In the genomic region with DNA sequence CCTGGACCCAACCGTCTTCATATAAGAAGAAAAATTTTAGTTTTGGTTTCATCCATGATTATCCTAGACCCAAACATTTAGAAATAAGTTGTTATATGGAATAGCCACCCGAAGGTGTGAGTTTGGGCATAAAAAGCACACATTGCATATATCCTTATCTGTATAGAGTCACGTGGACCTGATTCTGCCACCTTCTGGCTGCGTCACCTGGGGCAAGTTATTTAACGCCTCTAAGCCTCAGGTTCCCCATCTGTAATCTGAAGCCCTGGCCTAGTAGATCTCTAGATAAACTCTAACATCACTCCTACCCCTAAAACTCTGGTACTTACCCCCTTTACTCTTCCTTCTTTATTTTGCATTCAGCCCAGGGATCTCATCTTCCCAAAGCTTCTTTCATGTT, we compare ENCODE assay signal across 22 cellular contexts. TPM values are rescaled to one million over a fixed set of nuclear protein-coding genes. Genes with fewer than 3 reads are reported as not detected.
DNase-seq lines count a peak whose midpoint lies in the region; TF ChIP-seq lines count a peak whose summit lies in the region.
"Had no signal": no experiment of that assay in that cellular context is flagged by ENCODE, and none has a peak within 500 bp of the region (broad histone marks: within the 10 kb centered on the region; RNA-seq: fewer than 3 reads in every experiment).

No MANE protein-coding gene starts in this region.

- peak; percentile 38; the same call in 1 of the 2 replicates for TF ChIP-seq CTCF in LNCAP (IDR thresholded peaks at IDR 0.05)
- TF ChIP-seq CTCF in colonic mucosa (IDR thresholded peaks at IDR 0.05) = no peak
- no peak for TF ChIP-seq CTCF in WERI-Rb-1 (IDR thresholded peaks at IDR 0.05; ENCODE audit: low read depth, low read length)

- peak; percentile 14 for DNase-seq in stimulated activated CD4-positive, alpha-beta T cell treated with anti-CD3 and anti-CD28 coated beads, Interleukin-15, amount 100 ng/mL, for 24 hours
- DNase-seq in stimulated activated CD4-positive, alpha-beta T cell treated with anti-CD3 and anti-CD28 coated beads, Interleukin-4, amount 100 ng/mL, for 1 hour = no peak
- peak; percentile 34 for DNase-seq in colonic mucosa
- DNase-seq in NCI-H1417 treated with DMSO at 0.1 percent for 48 hours (lab: John Stamatoyannopoulos, UW) = no peak
- no peak for DNase-seq in WERI-Rb-1
- DNase-seq in NCI-H1048 (lab: John Stamatoyannopoulos, UW) = no peak
- DNase-seq in activated CD8-positive, alpha-beta memory T cell treated with anti-CD3 and anti-CD28 coated beads, Interleukin-2, amount 50 U/mL, for 48 hours = no peak
- DNase-seq: activated CD4-positive, CD25-positive, alpha-beta regulatory T cell treated with anti-CD3 and anti-CD28 coated beads, Interleukin-2, amount 50 U/mL, for 72 hours; activated naive CD4-positive, alpha-beta T cell treated with Interleukin-2 at 50 U/mL for 16 hours; AML-193; body of pancreas; dermis blood vessel endothelial cell; erythroblast; GM23248; immature natural killer cell; IMR-90; naive thymus-derived CD4-positive, alpha-beta T cell; NCI-H1092; NCI-H2171 treated with DMSO at 0.1 percent for 48 hours; SJCRH30 had no signal

- no peak overlapping the region for H3K4me3 ChIP-seq in colonic mucosa
- H3K4me3 ChIP-seq in WERI-Rb-1 (ENCODE audit: low read depth, low read length) = no peak overlapping the region
- H3K4me3 ChIP-seq: body of pancreas, GM23248, SJCRH30 had no signal

- H3K27me3 ChIP-seq in colonic mucosa = no peaks in the 10 kb centered on the region
- peaks cover 94% of the 10 kb centered on the region for H3K27me3 ChIP-seq in WERI-Rb-1 (ENCODE audit: insufficient read depth, low read depth, severe bottlenecking)
- H3K27me3 ChIP-seq: body of pancreas had no signal

- H3K9me3 ChIP-seq in colonic mucosa (no peaks in the 10 kb centered on the region), WERI-Rb-1 (ENCODE audit: severe bottlenecking) (no peaks in the 10 kb centered on the region)
- H3K9me3 ChIP-seq: body of pancreas, SJCRH30 had no signal

- no peak overlapping the region for H3K27ac ChIP-seq in colonic mucosa
- no peak overlapping the region for H3K27ac ChIP-seq in WERI-Rb-1
- H3K27ac ChIP-seq: body of pancreas, GM23248, SJCRH30 had no signal

- intact Hi-C loops in colonic mucosa (cut with DNase I) = no loop called here

- no peak overlapping the region for H3K9ac ChIP-seq in colonic mucosa (ENCODE audit: low read depth in 2 of 2, low read length in 2 of 2)
- H3K9ac ChIP-seq: GM23248 had no signal

- no peaks in the 10 kb centered on the region for H3K4me1 ChIP-seq in colonic mucosa
- H3K4me1 ChIP-seq: body of pancreas had no signal

- no peaks in the 10 kb centered on the region for H3K36me3 ChIP-seq in colonic mucosa
- H3K36me3 ChIP-seq in WERI-Rb-1 = no peaks in the 10 kb centered on the region
- H3K36me3 ChIP-seq: SJCRH30 had no signal

RNA-seq across cellular contexts. Expression of a gene that starts 14.3 kb away (rescaled TPM):
- total RNA-seq in colonic mucosa = not detected
- total RNA-seq: GM23248, IMR-90, SJCRH30 had no signal

RNA-seq across cellular contexts. Expression of a gene that starts 18.5 kb away (rescaled TPM):
- total RNA-seq in colonic mucosa = not detected
- total RNA-seq: body of pancreas; dermis blood vessel endothelial cell; GM23248; IMR-90; naive thymus-derived CD4-positive, alpha-beta T cell; SJCRH30; skeletal muscle tissue had no signal

RNA-seq across cellular contexts. Expression of a gene that starts 39.2 kb away (rescaled TPM):
- not detected for total RNA-seq in colonic mucosa
- total RNA-seq: body of pancreas, dermis blood vessel endothelial cell, GM23248, IMR-90, SJCRH30, skeletal muscle tissue had no signal

RNA-seq across cellular contexts. Expression of a gene that starts 41.4 kb away (rescaled TPM):
- not detected for total RNA-seq in colonic mucosa
- total RNA-seq: body of pancreas; GM23248; IMR-90; naive thymus-derived CD4-positive, alpha-beta T cell; SJCRH30 had no signal

Comparison
In these comparisons a context has a peak if more than half of its experiments do, and no peak if none do; other contexts are left out.
1. DNase-seq: peak in stimulated activated CD4-positive, alpha-beta T cell treated with anti-CD3 and anti-CD28 coated beads, Interleukin-15, amount 100 ng/mL, for 24 hours (single experiment) and colonic mucosa (single experiment); none in stimulated activated CD4-positive, alpha-beta T cell treated with anti-CD3 and anti-CD28 coated beads, Interleukin-4, amount 100 ng/mL, for 1 hour (single experiment), NCI-H1417 treated with DMSO at 0.1 percent for 48 hours (single experiment), WERI-Rb-1 (single experiment), NCI-H1048 (single experiment) and activated CD8-positive, alpha-beta memory T cell treated with anti-CD3 and anti-CD28 coated beads, Interleukin-2, amount 50 U/mL, for 48 hours (single experiment).